12 cellular contexts compared by ENCODE assay signal in the genomic region with DNA sequence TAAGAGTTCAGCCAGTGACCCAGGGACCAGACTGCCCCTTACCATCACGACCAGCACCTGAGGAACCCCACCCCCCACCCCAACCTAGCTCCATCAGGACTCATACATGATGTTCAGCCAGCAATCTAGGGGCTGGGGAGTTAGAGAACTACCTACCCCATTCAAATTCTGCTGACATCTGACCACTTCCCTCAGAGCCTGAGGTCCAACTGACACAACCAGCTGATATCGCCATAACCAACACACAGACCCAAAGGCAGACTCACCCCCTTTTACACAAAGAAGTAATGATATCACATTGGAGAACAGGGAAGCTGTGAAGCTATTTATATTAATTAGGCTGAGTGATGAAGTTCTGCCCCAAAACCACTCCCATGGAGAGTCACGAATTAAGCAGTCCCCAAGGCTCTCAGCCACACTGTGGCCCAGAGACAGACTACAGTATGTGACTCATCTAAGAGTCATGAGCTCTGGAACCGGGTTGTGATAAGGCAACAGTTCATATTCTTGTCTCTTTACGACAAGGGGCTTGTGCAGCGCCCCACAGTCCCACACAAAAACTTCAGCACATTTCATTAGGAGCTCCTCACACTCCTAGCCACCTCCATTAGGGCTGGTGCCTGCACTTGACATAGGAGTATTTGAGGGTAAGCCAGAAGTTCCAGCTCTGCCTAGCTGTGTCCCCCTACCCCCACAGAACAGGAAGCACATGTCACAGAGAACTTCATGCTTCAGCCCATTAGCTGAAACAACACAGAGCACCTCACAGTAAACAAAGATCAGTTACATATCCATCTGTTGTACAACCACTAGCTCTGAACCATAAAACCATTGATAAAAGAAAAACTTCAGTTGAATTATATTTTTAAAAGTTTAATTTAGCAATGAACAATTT.
DNase-seq lines count a peak whose midpoint lies in the region; ATAC-seq and TF ChIP-seq lines count a peak whose summit lies in the region.
"Had no signal": no experiment of that assay in that cellular context is flagged by ENCODE, and none has a peak within 500 bp of the region (broad histone marks: within the 10 kb centered on the region; RNA-seq: fewer than 3 reads in every experiment).

No MANE protein-coding gene starts in this region.

- H3K14ac ChIP-seq in IMR-90 (replicated peaks; ENCODE audit: low read depth, low read length) = no peak overlapping the region

- in situ Hi-C loops in IMR-90 (cut with MboI; ENCODE audit: low sequenced_read_pairs) = no loop called here

- no peak for TF ChIP-seq POLR2A in IMR-90 (IDR thresholded peaks at IDR 0.05; ENCODE audit: low read depth, low read length)

- peaks cover 2% of the 10 kb centered on the region; the same call in 1 of the 2 replicates for H3K9me3 ChIP-seq in IMR-90 (ENCODE audit: control insufficient read depth, insufficient read depth, low read length)

- no peak overlapping the region for H2AK5ac ChIP-seq in IMR-90 (ENCODE audit: low read depth, low read length)

- H3K27ac ChIP-seq in IMR-90 (ENCODE audit: insufficient read depth, low read length) (peak overlapping the region; percentile 20; the same call in 1 of the 2 replicates), coronary artery (no peak overlapping the region)
- H3K27ac ChIP-seq: SK-N-MC had no signal

- TF ChIP-seq RAD21 in IMR-90 (IDR thresholded peaks at IDR 0.05; ENCODE audit: low read length) = no peak

- H3K36me3 ChIP-seq in IMR-90 (ENCODE audit: control insufficient read depth, insufficient read depth, low read length) = 0 out of 2 replicates have a peak, but pooled peaks cover 2% of the 10 kb centered on the region

- TF ChIP-seq CTCF in IMR-90 (conservative IDR thresholded peaks at IDR 0.05; ENCODE audit: low read depth, low read length) (no peak), coronary artery (IDR thresholded peaks at IDR 0.05) (no peak)

- H3K56ac ChIP-seq in IMR-90 (ENCODE audit: extremely low read depth, insufficient read depth, low read length) = no peak overlapping the region

- no peak overlapping the region for H4K5ac ChIP-seq in IMR-90 (ENCODE audit: low read depth, low read length)

- H3K18ac ChIP-seq in IMR-90 (ENCODE audit: low read depth, low read length) = 0 out of 2 replicates have a peak overlapping the region, but pooled peaks have one; percentile 27

- dilution Hi-C loops in IMR-90 (cut with HindIII; ENCODE audit: low sequenced_read_pairs, unreplicated experiment) = no loop called here

- intact Hi-C loops in IMR-90 (cut with micrococcal nuclease) = no loop called here

- H3K4me3 ChIP-seq in IMR-90 (ENCODE audit: insufficient read depth, low read depth, low read length) (no peak overlapping the region), coronary artery (no peak overlapping the region)
- H3K4me3 ChIP-seq: SK-N-MC had no signal

- H3K9me1 ChIP-seq in IMR-90 (ENCODE audit: insufficient read depth, low read length) = peaks cover 6% of the 10 kb centered on the region; the same call in 1 of the 2 replicates

- peaks cover 5% of the 10 kb centered on the region; the same call in 1 of the 2 replicates for H3K4me1 ChIP-seq in IMR-90 (ENCODE audit: control insufficient read depth, insufficient read depth, low read length)

- peak overlapping the region; percentile 50 for H2BK5ac ChIP-seq in IMR-90 (ENCODE audit: low read depth, low read length, poor library complexity, severe bottlenecking)

- peak overlapping the region; percentile 30; the same call in 1 of the 2 replicates for H2BK120ac ChIP-seq in IMR-90 (ENCODE audit: low read depth, low read length)

- peak; percentile 27 to 44 for DNase-seq in AML-193 (lab: John Stamatoyannopoulos, UW)
- DNase-seq in IMR-90 = peak; percentile 57
- peak; percentile 16 for DNase-seq in SW480 (ENCODE audit: low spot score)
- DNase-seq in hepatic stellate cell (ENCODE audit: low spot score) = peak; percentile 51
- DNase-seq in activated T-cell treated with anti-CD3 and anti-CD28 coated beads, Interleukin-2, amount 50 U/mL, for 1 hour = no peak
- DNase-seq in NCI-H2107 (lab: John Stamatoyannopoulos, UW) = no peak
- DNase-seq in GDM1 (lab: John Stamatoyannopoulos, UW) = no peak
- no peak for DNase-seq in coronary artery (ENCODE audit: low spot score)
- DNase-seq: CD8-positive, alpha-beta T cell; NCI-H2081 treated with DMSO at 0.1 percent for 48 hours; stimulated activated CD4-positive, alpha-beta T cell treated with anti-CD3 and anti-CD28 coated beads, Interleukin-1b, Interleukin-23, amount 100 ng/mL, for 48 hours had no signal

- H3K79me1 ChIP-seq in IMR-90 (ENCODE audit: low read depth in 1 of 2, low read length in 2 of 2) = no peaks in the 10 kb centered on the region

- peak overlapping the region; percentile 87 for H2AFZ ChIP-seq in IMR-90 (replicated peaks; ENCODE audit: low read length, poor library complexity)

- no peaks in the 10 kb centered on the region; the same call in 1 of the 2 replicates for H3K27me3 ChIP-seq in IMR-90 (ENCODE audit: control insufficient read depth, insufficient read depth, low read length)

- POLR2A ChIA-PET in IMR-90 (lab: Charles Lee; ENCODE audit: unreplicated experiment) = no interaction called here

- peak overlapping the region; percentile 55 for H2AK9ac ChIP-seq in IMR-90 (replicated peaks; ENCODE audit: low read depth, low read length, poor library complexity)

- no peak overlapping the region; the same call in 1 of the 2 replicates for H3K23ac ChIP-seq in IMR-90 (ENCODE audit: low read depth, low read length)

- 0 out of 3 replicates have a peak overlapping the region, but pooled peaks have one; percentile 40 for H2BK15ac ChIP-seq in IMR-90 (ENCODE audit: low read depth, low read length)

- WGBS in IMR-90 (ENCODE audit: extremely low coverage in 2 of 2, insufficient read length in 1 of 2), 2 experiments = 0% methylated on average over 1 of the region's 6 CpGs; no CpG with 5 or more reads in 1 of the 2 experiments

- H4K8ac ChIP-seq in IMR-90 (ENCODE audit: low read depth in 2 of 2, low read length in 2 of 2) = peak overlapping the region in 1 of 2 experiments; percentile 37; a peak in 1 of 4 replicates

- no peak overlapping the region for H3K9ac ChIP-seq in IMR-90 (ENCODE audit: low read depth, low read length)

- peak overlapping the region; percentile 94 for H3K4me2 ChIP-seq in IMR-90 (ENCODE audit: low read depth, low read length)

- 0 out of 2 replicates have a peak overlapping the region, but pooled peaks have one; percentile 12 for H2BK20ac ChIP-seq in IMR-90 (ENCODE audit: low read depth, low read length)

- peak overlapping the region; percentile 42 for H3K4ac ChIP-seq in IMR-90 (ENCODE audit: low read depth, low read length)

- no TSS peak for BruUV-seq in IMR-90 (replicated peaks; lab: Mats Ljungman, UMichigan)

- peak overlapping the region; percentile 58; the same call in 1 of the 2 replicates for H4K91ac ChIP-seq in IMR-90 (ENCODE audit: insufficient read depth, low read depth, low read length)

- H4K20me1 ChIP-seq in IMR-90 (ENCODE audit: insufficient read depth, low read length) = no peaks in the 10 kb centered on the region

- ATAC-seq in IMR-90 (ENCODE audit: low read depth) = peak; percentile 96
- ATAC-seq: CD8-positive, alpha-beta T cell had no signal

- CTCF ChIA-PET in IMR-90 (lab: Yijun Ruan, JAX) = interaction anchor here (0.6 to 1.3 kb wide), 3 partner anchors 13 to 1579 kb away, joined by 3 to 5 read pairs (median 4); no protein-coding TSS in a partner anchor

TF ChIP-seq in IMR-90, 13 proteins besides CTCF, POLR2A, EP300 and RAD21:
- TF ChIP-seq FOS (IDR thresholded peaks at IDR 0.05; ENCODE audit: low read depth, low read length) = peak; percentile 35; the same call in 1 of the 2 replicates
- TF ChIP-seq MAZ (IDR thresholded peaks at IDR 0.05; ENCODE audit: borderline replicate concordance, low read depth, low read length) = no peak
TF ChIP-seq in IMR-90: peak in this region for 1.

Comparison
In these comparisons a context has a peak if more than half of its experiments do, and no peak if none do; other contexts are left out.
1. DNase-seq: peak in AML-193 (2 of 2), IMR-90 (single experiment), SW480 (single experiment) and hepatic stellate cell (single experiment); none in activated T-cell treated with anti-CD3 and anti-CD28 coated beads, Interleukin-2, amount 50 U/mL, for 1 hour (single experiment), NCI-H2107 (single experiment), GDM1 (single experiment) and coronary artery (single experiment).